ENCODE assay signal across 11 cellular contexts in genomic region chr4:170888660-170889059, GRCh38.
"Had no signal": no experiment of that assay in that cellular context is flagged by ENCODE, and none has a peak within 500 bp of the region (broad histone marks: within the 10 kb centered on the region; RNA-seq: fewer than 3 reads in every experiment).

No MANE protein-coding gene starts in this region.

- H3K36me3 ChIP-seq: HAP-1 had no signal

- H2AFZ ChIP-seq: GM23248 had no signal

- H3K27ac ChIP-seq: GM23248, HL-60, KMS-11 had no signal

- H3K9ac ChIP-seq: GM23248, KMS-11 had no signal

- H3K36me3 Mint-ChIP-seq: IgD-negative memory B cell had no signal

- H3K4me1 Mint-ChIP-seq: IgD-negative memory B cell had no signal

- DNase-seq: GM23248, GOT3, H7, HFFc6, KBM-7 had no signal

- H3K27me3 Mint-ChIP-seq: IgD-negative memory B cell had no signal

- H3K27ac Mint-ChIP-seq: HFFc6, IgD-negative memory B cell had no signal

- ATAC-seq: HCT116, HepG2 had no signal

- H3K4me2 ChIP-seq: KMS-11 had no signal

- H3K9me3 ChIP-seq: HAP-1 had no signal

- H3K4me3 ChIP-seq: GM23248, HAP-1 had no signal

- H3K4me3 Mint-ChIP-seq: HFFc6, IgD-negative memory B cell had no signal
